In the genomic region with DNA sequence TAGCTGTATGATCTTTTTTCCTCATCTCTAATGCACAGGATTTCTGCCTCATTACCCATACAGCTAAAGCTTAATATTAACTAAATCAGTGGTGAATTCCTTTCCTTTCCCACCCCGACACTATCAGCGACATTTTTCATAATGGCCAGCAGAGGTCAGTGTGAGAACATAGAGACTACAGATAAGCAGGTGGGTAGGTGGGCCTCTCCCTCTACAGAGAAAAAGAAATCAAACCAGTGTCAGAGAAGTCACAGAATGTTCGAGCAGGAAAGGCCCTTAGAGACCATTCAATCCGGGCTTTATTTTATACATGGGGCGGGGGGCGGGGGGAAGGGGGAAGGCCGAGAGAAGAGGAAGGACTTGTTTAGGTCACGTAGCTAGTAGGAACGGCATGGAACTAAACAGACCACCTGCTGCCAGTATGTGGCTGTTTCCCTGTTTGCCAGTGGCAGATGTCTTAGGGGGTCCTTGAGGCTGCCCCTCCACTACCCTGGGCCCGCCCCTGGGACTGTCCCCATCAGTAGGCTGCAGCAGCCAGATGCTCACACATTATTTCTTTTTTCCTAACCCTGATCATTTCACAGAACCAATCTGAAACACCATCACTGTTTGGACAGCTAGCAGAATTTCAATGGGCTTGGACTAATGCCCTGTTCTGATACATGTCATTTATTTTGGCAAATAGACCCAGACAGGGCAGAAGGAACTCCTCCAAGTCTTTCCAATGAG, we compare ENCODE assay signal across 8 cellular contexts.
DNase-seq lines count a peak whose midpoint lies in the region; ATAC-seq, FAIRE-seq and TF ChIP-seq lines count a peak whose summit lies in the region.

No MANE protein-coding gene starts in this region.

- H2AFZ ChIP-seq in endothelial cell of umbilical vein (ENCODE audit: low read depth, low read length) (no peak overlapping the region), neuronal stem cell (ENCODE audit: low read length) (peak overlapping the region; percentile 53)

- no peaks in the 10 kb centered on the region for H3K27me3 Mint-ChIP-seq in stimulated activated memory B cell treated with anti-CD40 and anti-IgM and Interleukin-4, amounts not matched to agents 10 μg/mL and 1 μg/mL and 100 μg/mL, for 72 hours

- TF ChIP-seq POLR2A in endothelial cell of umbilical vein (IDR thresholded peaks at IDR 0.05; ENCODE audit: low read depth, low read length), result no peak

- H3K36me3 ChIP-seq in endothelial cell of umbilical vein (ENCODE audit: control insufficient read depth in 2 of 2, extremely low read depth in 1 of 2, insufficient read depth in 2 of 2, low read length in 2 of 2) (no peaks in the 10 kb centered on the region), neuronal stem cell (replicated peaks in 1 of 2; ENCODE audit: control insufficient read depth in 2 of 2, insufficient read depth in 2 of 2, low read length in 2 of 2) (peaks cover 0 to 6% of the 10 kb centered on the region in 2 donors)

- H3K79me1 ChIP-seq in neuronal stem cell (ENCODE audit: low read depth, low read length), result peaks cover 2% of the 10 kb centered on the region

- H3K9ac ChIP-seq in endothelial cell of umbilical vein (replicated peaks; ENCODE audit: extremely low read depth, insufficient read depth, low read length) (no peak overlapping the region), neuronal stem cell (ENCODE audit: low read depth, low read length, poor library complexity) (no peak overlapping the region)

- peak; percentile 81 for FAIRE-seq in endothelial cell of umbilical vein (lab: Jason Lieb, UNC)

- H3K23ac ChIP-seq in neuronal stem cell (ENCODE audit: low read depth, low read length, poor library complexity), result no peak overlapping the region

- no peaks in the 10 kb centered on the region for H3K79me2 ChIP-seq in endothelial cell of umbilical vein (ENCODE audit: control insufficient read depth, insufficient read depth, low read length)

- no peaks in the 10 kb centered on the region for H3K9me3 Mint-ChIP-seq in stimulated activated memory B cell treated with anti-CD40 and anti-IgM and Interleukin-4, amounts not matched to agents 10 μg/mL and 1 μg/mL and 100 μg/mL, for 72 hours

- no peaks in the 10 kb centered on the region for H3K9me1 ChIP-seq in endothelial cell of umbilical vein (replicated peaks; ENCODE audit: control insufficient read depth, extremely low read depth, insufficient read depth, low read length)

- WGBS in neuronal stem cell (ENCODE audit: extremely low coverage in 2 of 2, insufficient read length in 2 of 2, insufficient replicate concordance in 1 of 2), 2 donors, result no CpG with 5 or more reads among the region's 10 CpGs

- dilution Hi-C loops in endothelial cell of umbilical vein (cut with MboI; ENCODE audit: extremely low pct_ligation_motif_present, low sequenced_read_pairs), result no loop called here

- H3K9me3 ChIP-seq in endothelial cell of umbilical vein (replicated peaks; ENCODE audit: control insufficient read depth, insufficient read depth, low read length) (no peaks in the 10 kb centered on the region), neuronal stem cell (replicated peaks in 1 of 2; ENCODE audit: control insufficient read depth in 2 of 2, insufficient read depth in 1 of 2, low read depth in 1 of 2, low read length in 2 of 2) (no peaks in the 10 kb centered on the region)

- no peak overlapping the region for H3K18ac ChIP-seq in neuronal stem cell (ENCODE audit: low read length)

- DNase-seq in AG04449 (ENCODE audit: low read depth, low spot score) (no peak), GM12865 (ENCODE audit: low read depth) (peak; percentile 12), NCI-H82 (lab: John Stamatoyannopoulos, UW) (peak; percentile 72), endothelial cell of umbilical vein (ENCODE audit: low read depth, low spot score) (peak; percentile 37), neuronal stem cell (ENCODE audit: low spot score) (peak; percentile 46), omental fat pad (ENCODE audit: low spot score) (no peak)

- H4K91ac ChIP-seq in neuronal stem cell (ENCODE audit: low read depth, low read length, poor library complexity), result no peak overlapping the region

- POLR2A ChIA-PET in AG04449 (lab: Yijun Ruan, JAX) (no interaction called here), endothelial cell of umbilical vein (lab: Charles Lee) (no interaction called here)

- no peaks in the 10 kb centered on the region for H3K4me1 Mint-ChIP-seq in stimulated activated memory B cell treated with anti-CD40 and anti-IgM and Interleukin-4, amounts not matched to agents 10 μg/mL and 1 μg/mL and 100 μg/mL, for 72 hours

- H2AK5ac ChIP-seq in neuronal stem cell (ENCODE audit: low read depth, low read length), result no peak overlapping the region

- no peak overlapping the region for H2BK15ac ChIP-seq in neuronal stem cell (ENCODE audit: low read length)

- peak; percentile 56 for ATAC-seq in HG03139 (IDR thresholded peaks at IDR 0.05; ENCODE audit: unreplicated experiment)
- ATAC-seq in stimulated activated memory B cell treated with anti-CD40 and anti-IgM and Interleukin-4, amounts not matched to agents 10 μg/mL and 1 μg/mL and 100 μg/mL, for 72 hours, result no peak
- ATAC-seq in omental fat pad (ENCODE audit: low FRiP score), result no peak

- H3K4me3 Mint-ChIP-seq in stimulated activated memory B cell treated with anti-CD40 and anti-IgM and Interleukin-4, amounts not matched to agents 10 μg/mL and 1 μg/mL and 100 μg/mL, for 72 hours, result no peak overlapping the region

- BruUV-seq in endothelial cell of umbilical vein (replicated peaks; lab: Mats Ljungman, UMichigan), result no TSS peak

- TF ChIP-seq CTCF in AG04449 (IDR thresholded peaks at IDR 0.05; ENCODE audit: insufficient read depth, low read length, missing control alignments), result peak; percentile 35
- TF ChIP-seq CTCF in GM12865 (IDR thresholded peaks at IDR 0.05; ENCODE audit: insufficient read depth, low read depth, low read length, missing control alignments), result peak; percentile 39
- peak; percentile 26 to 32 for TF ChIP-seq CTCF in endothelial cell of umbilical vein (IDR thresholded peaks at IDR 0.05; ENCODE audit: extremely low read depth in 1 of 2, insufficient read depth in 1 of 2, low read depth in 1 of 2, low read length in 2 of 2)
- no peak for TF ChIP-seq CTCF in omental fat pad (IDR thresholded peaks at IDR 0.05)

- H2BK5ac ChIP-seq in neuronal stem cell (ENCODE audit: low read length), result no peak overlapping the region

- H3K14ac ChIP-seq in neuronal stem cell (ENCODE audit: low read length), result no peak overlapping the region

- H3K27me3 ChIP-seq in endothelial cell of umbilical vein (ENCODE audit: control insufficient read depth in 2 of 2, insufficient read depth in 2 of 2, low read length in 2 of 2) (peaks cover 0 to 2% of the 10 kb centered on the region in 2 experiments), neuronal stem cell (ENCODE audit: control insufficient read depth in 3 of 3, insufficient read depth in 3 of 3, low read depth in 1 of 3, low read length in 3 of 3) (no peaks in the 10 kb centered on the region)

- no peak overlapping the region for H2BK120ac ChIP-seq in neuronal stem cell (ENCODE audit: low read depth, low read length)

- H2BK12ac ChIP-seq in neuronal stem cell (ENCODE audit: low read length), result no peak overlapping the region

- H3K4me3 ChIP-seq in AG04449 (ENCODE audit: low read depth, low read length), result no peak overlapping the region
- no peak overlapping the region for H3K4me3 ChIP-seq in GM12865 (ENCODE audit: low read depth, low read length)
- no peak overlapping the region for H3K4me3 ChIP-seq in endothelial cell of umbilical vein (replicated peaks in 1 of 3; ENCODE audit: insufficient read depth in 1 of 3, low read depth in 1 of 3, low read length in 3 of 3)
- no peak overlapping the region for H3K4me3 ChIP-seq in neuronal stem cell (ENCODE audit: low read length in 2 of 2)

- no peak overlapping the region for H3K4me2 ChIP-seq in endothelial cell of umbilical vein (ENCODE audit: insufficient read depth, low read length)
- H3K4me2 ChIP-seq in neuronal stem cell (ENCODE audit: insufficient read depth, low read length, poor library complexity, severe bottlenecking), result no peak overlapping the region

- H4K20me1 ChIP-seq in endothelial cell of umbilical vein (replicated peaks; ENCODE audit: control insufficient read depth, extremely low read depth, insufficient read depth, low read length), result no peaks in the 10 kb centered on the region

- no peak overlapping the region for H4K8ac ChIP-seq in neuronal stem cell (ENCODE audit: low read depth, low read length)

- no peaks in the 10 kb centered on the region for H3K36me3 Mint-ChIP-seq in stimulated activated memory B cell treated with anti-CD40 and anti-IgM and Interleukin-4, amounts not matched to agents 10 μg/mL and 1 μg/mL and 100 μg/mL, for 72 hours

- CTCF ChIA-PET in AG04449 (lab: Yijun Ruan, JAX) (interaction anchor here (0.8 to 4.1 kb wide), 10 partner anchors 9 to 368 kb away, joined by 3 to 71 read pairs (median 4); no protein-coding TSS in a partner anchor), endothelial cell of umbilical vein (lab: Charles Lee) (interaction anchor here (0.6 to 3.4 kb wide), 46 partner anchors 8 to 1160 kb away, joined by 3 to 117 read pairs (median 4); a partner anchor contains a TSS)

- H3K4me1 ChIP-seq in endothelial cell of umbilical vein (ENCODE audit: control insufficient read depth, extremely low read depth, insufficient read depth, low read length), result no peaks in the 10 kb centered on the region
- peaks cover 0 to 3% of the 10 kb centered on the region in 2 donors for H3K4me1 ChIP-seq in neuronal stem cell (ENCODE audit: control insufficient read depth in 2 of 2, insufficient read depth in 1 of 2, low read depth in 1 of 2, low read length in 2 of 2)

- intact Hi-C loops in endothelial cell of umbilical vein (cut with micrococcal nuclease), result loop anchor here (1.0 to 2.0 kb wide), 2 partner anchors 80 to 312 kb away; no protein-coding TSS in a partner anchor

- H3K27ac Mint-ChIP-seq in stimulated activated memory B cell treated with anti-CD40 and anti-IgM and Interleukin-4, amounts not matched to agents 10 μg/mL and 1 μg/mL and 100 μg/mL, for 72 hours, result no peak overlapping the region

- no peak overlapping the region for H3K27ac ChIP-seq in endothelial cell of umbilical vein (ENCODE audit: insufficient read depth, low read depth, low read length)
- H3K27ac ChIP-seq in neuronal stem cell (replicated peaks; ENCODE audit: low read length), result no peak overlapping the region

- H3K4ac ChIP-seq in neuronal stem cell (ENCODE audit: low read length), result no peak overlapping the region

TF ChIP-seq in endothelial cell of umbilical vein, 7 proteins besides CTCF, POLR2A, EP300 and RAD21 (continues in another document):
- TF ChIP-seq POLR2AphosphoS5 (IDR thresholded peaks at IDR 0.05; ENCODE audit: insufficient read depth, low read depth, low read length) (no peak), JUN (IDR thresholded peaks at IDR 0.05; ENCODE audit: borderline replicate concordance, insufficient read depth, insufficient read length, low read depth) (no peak), EZH2 (IDR thresholded peaks at IDR 0.05; ENCODE audit: borderline replicate concordance, low read depth, low read length, severe bottlenecking) (no peak), FOS (IDR thresholded peaks at IDR 0.05; ENCODE audit: borderline replicate concordance, insufficient read depth, low read length) (no peak)
- TF ChIP-seq, protein P1, sequence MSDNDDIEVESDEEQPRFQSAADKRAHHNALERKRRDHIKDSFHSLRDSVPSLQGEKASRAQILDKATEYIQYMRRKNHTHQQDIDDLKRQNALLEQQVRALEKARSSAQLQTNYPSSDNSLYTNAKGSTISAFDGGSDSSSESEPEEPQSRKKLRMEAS (IDR thresholded peaks at IDR 0.05; ENCODE audit: insufficient read depth, insufficient read length), result no peak

Comparison
In these comparisons a context has a peak if more than half of its experiments do, and no peak if none do; other contexts are left out.
1. DNase-seq: peak in GM12865 (single experiment), NCI-H82 (single experiment), endothelial cell of umbilical vein (single experiment) and neuronal stem cell (single experiment); none in AG04449 (single experiment) and omental fat pad (single experiment).
2. CTCF ChIP-seq: peak in AG04449 (single experiment), GM12865 (single experiment) and endothelial cell of umbilical vein (2 of 2); none in omental fat pad (0 of 3).